In genomic region chr13:40787062-40787461, GRCh38 we compare ENCODE assay signal across 13 cellular contexts. TPM values are rescaled to one million over a fixed set of nuclear protein-coding genes. Genes with fewer than 3 reads are reported as not detected.
DNase-seq lines count a peak whose midpoint lies in the region; ATAC-seq and TF ChIP-seq lines count a peak whose summit lies in the region.
"Had no signal": no experiment of that assay in that cellular context is flagged by ENCODE, and none has a peak within 500 bp of the region (broad histone marks: within the 10 kb centered on the region; RNA-seq: fewer than 3 reads in every experiment).

No MANE protein-coding gene starts in this region.

- no peak for DNase-seq in CD4-positive, alpha-beta memory T cell
- DNase-seq in M059J (ENCODE audit: low read depth) (peak; percentile 92), astrocyte of the spinal cord (ENCODE audit: low read depth, low spot score) (peak; percentile 29), naive B cell (no peak), mammary epithelial cell (no peak), sigmoid colon (no peak)
- DNase-seq in activated effector memory CD4-positive, alpha-beta T cell treated with anti-CD3 and anti-CD28 coated beads, Interleukin-2, amount 50 U/mL, for 16 hours = no peak
- DNase-seq: colonic mucosa, left lung, NCI-H2029, upper lobe of right lung had no signal

- peaks cover 7% of the 10 kb centered on the region for H3K4me1 ChIP-seq in CD4-positive, alpha-beta memory T cell (ENCODE audit: insufficient read depth, low read length)
- H3K4me1 ChIP-seq in mammary epithelial cell (ENCODE audit: insufficient read depth, low read length) (no peaks in the 10 kb centered on the region), sigmoid colon (peaks cover 0 to 9% (median 7%) of the 10 kb centered on the region in 4 donors)
- H3K4me1 ChIP-seq: colonic mucosa had no signal

- no peak overlapping the region for H3K4me2 ChIP-seq in mammary epithelial cell (ENCODE audit: insufficient read depth, low read depth, low read length)

- dilution Hi-C loops in mammary epithelial cell (cut with HindIII; ENCODE audit: low sequenced_read_pairs) = no loop called here

- POLR2A ChIA-PET in CD4-positive, alpha-beta memory T cell (lab: Charles Lee; ENCODE audit: partially characterized antibody) = interaction anchor here (1.0 to 1.2 kb wide), 3 partner anchors 10 to 134 kb away, joined by 3 to 6 read pairs (median 4); no protein-coding TSS in a partner anchor

- in situ Hi-C loops in astrocyte of the spinal cord (cut with HindIII; ENCODE audit: low sequenced_read_pairs) = no loop called here
- in situ Hi-C loops in mammary epithelial cell (cut with MboI; ENCODE audit: low sequenced_read_pairs in 2 of 2) = no loop called here

- CTCF ChIA-PET in CD4-positive, alpha-beta memory T cell (lab: Charles Lee; ENCODE audit: partially characterized antibody) = interaction anchor here (3.1 to 4.4 kb wide), 2 partner anchors 8 to 12 kb away, joined by 9 to 40 read pairs; no protein-coding TSS in a partner anchor
- CTCF ChIA-PET in mammary epithelial cell (lab: Charles Lee; ENCODE audit: low non-redundant PET) = no interaction called here

- no peak for TF ChIP-seq CTCF in astrocyte of the spinal cord (IDR thresholded peaks at IDR 0.05; ENCODE audit: low read depth, low read length)
- no peak for TF ChIP-seq CTCF in mammary epithelial cell (conservative IDR thresholded peaks at IDR 0.05 in 1 of 2, IDR thresholded peaks at IDR 0.05 in 1 of 2; ENCODE audit: extremely low read depth in 1 of 2, insufficient read depth in 1 of 2, low read depth in 1 of 2, low read length in 2 of 2)
- TF ChIP-seq CTCF in sigmoid colon (IDR thresholded peaks at IDR 0.05) = no peak

- intact Hi-C loops in CD4-positive, alpha-beta memory T cell (cut with micrococcal nuclease) = no loop called here
- intact Hi-C loops in mammary epithelial cell (cut with micrococcal nuclease) (no loop called here), sigmoid colon (cut with DNase I) (no loop called here)

- H3K4me1 Mint-ChIP-seq in CD4-positive, alpha-beta memory T cell = peaks cover 8 to 30% (median 18%) of the 10 kb centered on the region in 4 donors
- peaks cover 0 to 22% (median 1%) of the 10 kb centered on the region in 3 donors for H3K4me1 Mint-ChIP-seq in naive B cell

- no peak overlapping the region for H3K27ac ChIP-seq in CD4-positive, alpha-beta memory T cell (ENCODE audit: low read depth, low read length)
- H3K27ac ChIP-seq in mammary epithelial cell (ENCODE audit: insufficient read depth, low read depth, low read length) (no peak overlapping the region), sigmoid colon (no peak overlapping the region)
- H3K27ac ChIP-seq: colonic mucosa, gastroesophageal sphincter, left lung, upper lobe of right lung had no signal

- H4K20me1 ChIP-seq in mammary epithelial cell (ENCODE audit: insufficient read depth, low read length) = no peaks in the 10 kb centered on the region

- 96% methylated on average over 5 of the region's 5 CpGs for WGBS in mammary epithelial cell (ENCODE audit: low coverage, missing lambda C conversion rate)
- WGBS in sigmoid colon, 2 donors = 77 to 82% methylated on average over 5 of the region's 5 CpGs

- no peak for ATAC-seq in naive B cell (ENCODE audit: low read depth in 2 of 2)
- no peak for ATAC-seq in SK-N-SH treated with all-trans-retinoic acid at 6 μM for 48 hours
- ATAC-seq: gastroesophageal sphincter, left lung, upper lobe of right lung had no signal

- peaks cover 22% of the 10 kb centered on the region for H3K79me2 ChIP-seq in mammary epithelial cell (ENCODE audit: insufficient read depth, low read length)

- TF ChIP-seq EP300 in sigmoid colon (IDR thresholded peaks at IDR 0.05) = no peak

- H3K9me3 Mint-ChIP-seq in CD4-positive, alpha-beta memory T cell = no peaks in the 10 kb centered on the region
- H3K9me3 Mint-ChIP-seq in naive B cell = no peaks in the 10 kb centered on the region

- H3K4me3 ChIP-seq in CD4-positive, alpha-beta memory T cell (ENCODE audit: low read length in 2 of 2) = no peak overlapping the region
- H3K4me3 ChIP-seq in astrocyte of the spinal cord (ENCODE audit: low read depth, low read length) = no peak overlapping the region
- no peak overlapping the region for H3K4me3 ChIP-seq in mammary epithelial cell (replicated peaks in 1 of 3; ENCODE audit: insufficient read depth in 1 of 3, low read depth in 2 of 3, low read length in 3 of 3)
- H3K4me3 ChIP-seq in sigmoid colon = no peak overlapping the region
- H3K4me3 ChIP-seq: colonic mucosa, gastroesophageal sphincter, left lung, upper lobe of right lung had no signal

- no peaks in the 10 kb centered on the region for H3K36me3 ChIP-seq in CD4-positive, alpha-beta memory T cell (ENCODE audit: insufficient read depth, low read length)
- H3K36me3 ChIP-seq in mammary epithelial cell (ENCODE audit: insufficient read depth, low read length) (no peaks in the 10 kb centered on the region), sigmoid colon (no peaks in the 10 kb centered on the region)
- H3K36me3 ChIP-seq: colonic mucosa, gastroesophageal sphincter, left lung, upper lobe of right lung had no signal

- no peak overlapping the region for H3K9ac ChIP-seq in mammary epithelial cell (ENCODE audit: insufficient read depth, low read length)

- H3K36me3 Mint-ChIP-seq in CD4-positive, alpha-beta memory T cell = no peaks in the 10 kb centered on the region
- H3K36me3 Mint-ChIP-seq in naive B cell = no peaks in the 10 kb centered on the region

- no TSS peak for BruUV-seq in mammary epithelial cell (replicated peaks; lab: Mats Ljungman, UMichigan)

- no peaks in the 10 kb centered on the region for H3K27me3 ChIP-seq in CD4-positive, alpha-beta memory T cell (ENCODE audit: insufficient read depth, low read length)
- no peaks in the 10 kb centered on the region for H3K27me3 ChIP-seq in mammary epithelial cell (ENCODE audit: insufficient read depth, low read length)
- no peaks in the 10 kb centered on the region for H3K27me3 ChIP-seq in sigmoid colon
- H3K27me3 ChIP-seq: colonic mucosa, gastroesophageal sphincter, left lung, upper lobe of right lung had no signal

- H2AFZ ChIP-seq in mammary epithelial cell (ENCODE audit: low read depth, low read length) = no peak overlapping the region

- TF ChIP-seq POLR2A in sigmoid colon (IDR thresholded peaks at IDR 0.05) = no peak

- H3K9me3 ChIP-seq in CD4-positive, alpha-beta memory T cell (ENCODE audit: control insufficient read depth in 1 of 2, low read length in 2 of 2) = no peaks in the 10 kb centered on the region
- H3K9me3 ChIP-seq in mammary epithelial cell (replicated peaks; ENCODE audit: insufficient read depth, low read length) (no peaks in the 10 kb centered on the region), sigmoid colon (no peaks in the 10 kb centered on the region)
- H3K9me3 ChIP-seq: colonic mucosa, gastroesophageal sphincter, left lung, upper lobe of right lung had no signal

- no peaks in the 10 kb centered on the region for H3K27me3 Mint-ChIP-seq in CD4-positive, alpha-beta memory T cell
- no peaks in the 10 kb centered on the region for H3K27me3 Mint-ChIP-seq in naive B cell

- peak overlapping the region in 7 of 8 donors; percentile 13 to 80 (median 66) for H3K4me3 Mint-ChIP-seq in CD4-positive, alpha-beta memory T cell
- H3K4me3 Mint-ChIP-seq in naive B cell = peak overlapping the region in 5 of 8 donors; percentile 12 to 91 (median 67)

- H3K27ac Mint-ChIP-seq in CD4-positive, alpha-beta memory T cell = peak overlapping the region in 5 of 7 donors; percentile 18 to 92 (median 47)
- no peak overlapping the region for H3K27ac Mint-ChIP-seq in naive B cell

TF ChIP-seq in SK-N-SH treated with all-trans-retinoic acid at 6 μM for 48 hours, 23 proteins besides CTCF, POLR2A, EP300 and RAD21:
- TF ChIP-seq GLIS3 (CRISPR knock-in tag; IDR thresholded peaks at IDR 0.05) (no peak), CSDC2 (CRISPR knock-in tag; IDR thresholded peaks at IDR 0.05) (no peak), SNAI2 (CRISPR knock-in tag; IDR thresholded peaks at IDR 0.05) (no peak), TCF4 (CRISPR knock-in tag; IDR thresholded peaks at IDR 0.05; ENCODE audit: borderline replicate concordance) (no peak), ZFP3 (CRISPR knock-in tag; IDR thresholded peaks at IDR 0.05) (no peak), PPARA (CRISPR knock-in tag; IDR thresholded peaks at IDR 0.05; ENCODE audit: borderline replicate concordance) (no peak), CREB5 (CRISPR knock-in tag; IDR thresholded peaks at IDR 0.05; ENCODE audit: low read depth) (no peak)

RNA-seq across cellular contexts. Expression of gene SLC25A15, which starts 2.3 kb away (rescaled TPM):
- 1 to 10 TPM; 7.9 to 8.5 TPM for total RNA-seq in CD4-positive, alpha-beta memory T cell
- polyA plus RNA-seq in CD4-positive, alpha-beta memory T cell = 1 to 10 TPM; 4.2 to 5.0 TPM
- 6.1 and 12.2 TPM in 2 replicates for total RNA-seq in M059J (2014; rRNA removed; shearing (Covaris generic))
- 1 to 10 TPM; 1.1 to 9.4 (median 2.8) TPM for polyA plus RNA-seq in naive B cell (ENCODE audit: low read depth in 6 of 6)
- 10 to 100 TPM; 15.3 to 17.2 TPM for total RNA-seq in mammary epithelial cell
- polyA plus RNA-seq in mammary epithelial cell = 13.3 TPM
- polyA minus RNA-seq in mammary epithelial cell = 9.1 TPM
- total RNA-seq in sigmoid colon = 1 to 10 TPM in 3 of 4 donors, under 1 TPM in 1; 0.55 to 5.2 (median 2.7) TPM
- polyA plus RNA-seq in sigmoid colon = 1 to 10 TPM; 3.6 to 6.5 (median 5.3) TPM

RNA-seq across cellular contexts. Expression of gene MRPS31, which starts 16.1 kb away (rescaled TPM):
- 10 to 100 TPM; 37.7 to 39.5 TPM for total RNA-seq in CD4-positive, alpha-beta memory T cell
- 10 to 100 TPM; 48.2 to 58.5 TPM for polyA plus RNA-seq in CD4-positive, alpha-beta memory T cell
- total RNA-seq in M059J (2014; rRNA removed; shearing (Covaris generic)) = 17.5 and 19.8 TPM in 2 replicates
- polyA plus RNA-seq in naive B cell (ENCODE audit: low read depth in 6 of 6) (10 to 100 TPM; 23.2 to 53.0 (median 46.9) TPM), mammary epithelial cell (15.0 TPM), sigmoid colon (10 to 100 TPM; 16.2 to 19.9 (median 18.6) TPM)
- total RNA-seq in mammary epithelial cell (10 to 100 TPM; 15.7 to 17.3 TPM), sigmoid colon (10 to 100 TPM; 11.4 to 23.3 (median 21.1) TPM)
- 4.1 TPM for polyA minus RNA-seq in mammary epithelial cell

Comparison
In these comparisons a context has a peak if more than half of its experiments do, and no peak if none do; other contexts are left out.
1. DNase-seq: peak in M059J (single experiment) and astrocyte of the spinal cord (single experiment); none in CD4-positive, alpha-beta memory T cell (0 of 5), naive B cell (single experiment), mammary epithelial cell (single experiment), sigmoid colon (single experiment) and activated effector memory CD4-positive, alpha-beta T cell treated with anti-CD3 and anti-CD28 coated beads, Interleukin-2, amount 50 U/mL, for 16 hours (single experiment).
2. H3K27ac Mint-ChIP-seq: peak in CD4-positive, alpha-beta memory T cell (5 of 7); none in naive B cell (0 of 6).